In the genomic region with DNA sequence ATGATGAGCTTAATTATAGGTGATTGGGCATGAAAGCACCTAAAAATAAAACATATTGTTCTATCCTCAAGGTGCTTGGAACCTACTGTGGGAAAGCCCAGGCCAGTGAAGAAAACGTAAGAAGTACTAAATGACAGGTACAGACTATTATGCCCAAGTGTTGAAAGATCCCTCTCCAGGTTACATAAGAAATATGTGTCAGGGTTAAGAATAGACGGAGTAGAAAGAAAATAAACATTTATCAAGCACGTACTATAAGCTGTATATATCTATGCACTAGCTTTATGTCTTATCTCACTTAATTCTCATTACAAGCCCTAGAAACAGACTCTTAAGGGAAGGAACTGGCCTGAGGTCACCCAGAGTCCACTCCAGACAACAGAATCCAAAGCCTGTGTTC, we compare ENCODE assay signal across 21 cellular contexts.
"Had no signal": no experiment of that assay in that cellular context is flagged by ENCODE, and none has a peak within 500 bp of the region (broad histone marks: within the 10 kb centered on the region; RNA-seq: fewer than 3 reads in every experiment).

No MANE protein-coding gene starts in this region.

- H3K4me3 ChIP-seq: colonic mucosa, esophagus squamous epithelium, gastroesophageal sphincter, mucosa of descending colon, sigmoid colon, skin epidermis, stomach, thoracic aorta had no signal

- H3K27me3 ChIP-seq: colonic mucosa, gastroesophageal sphincter, sigmoid colon, stomach had no signal

- ATAC-seq: gastroesophageal sphincter; mucosa of descending colon; naive thymus-derived CD8-positive, alpha-beta T cell had no signal

- H3K4me1 Mint-ChIP-seq: immature natural killer cell had no signal

- FAIRE-seq: kidney had no signal

- H3K36me3 Mint-ChIP-seq: immature natural killer cell had no signal

- H3K36me3 ChIP-seq: colonic mucosa, esophagus squamous epithelium, gastroesophageal sphincter, sigmoid colon, stomach, thoracic aorta had no signal

- H3K27ac ChIP-seq: colonic mucosa, esophagus squamous epithelium, gastroesophageal sphincter, parathyroid adenoma, sigmoid colon, skin epidermis, stomach, thoracic aorta had no signal

- H3K4me3 Mint-ChIP-seq: immature natural killer cell; naive thymus-derived CD8-positive, alpha-beta T cell had no signal

- DNase-seq: cerebellar nuclear complex; colonic mucosa; dermis blood vessel endothelial cell; esophagus squamous epithelium; foreskin fibroblast; immature natural killer cell; kidney; left cardiac atrium; mucosa of descending colon; naive thymus-derived CD8-positive, alpha-beta T cell; occipital lobe; sigmoid colon; stimulated activated CD4-positive, alpha-beta T cell treated with anti-CD3 and anti-CD28 coated beads, Interleukin-12 subunit alpha, Interleukin-12 subunit beta, amount 100 ng/mL, for 4 hours; stimulated activated naive CD4-positive, alpha-beta T cell; stomach; substantia nigra; trophoblast cell had no signal

- H3K9ac ChIP-seq: parathyroid adenoma had no signal

- H3K27ac Mint-ChIP-seq: immature natural killer cell; naive thymus-derived CD8-positive, alpha-beta T cell had no signal

- H3K9me3 ChIP-seq: colonic mucosa, mucosa of descending colon, sigmoid colon had no signal

- H3K4me1 ChIP-seq: colonic mucosa, parathyroid adenoma had no signal

- H2AFZ ChIP-seq: parathyroid adenoma had no signal

- H3K79me2 ChIP-seq: parathyroid adenoma had no signal
